8 cellular contexts compared by ENCODE assay signal in genomic region chr7:151518781-151519044, GRCh38. TPM values are rescaled to one million over a fixed set of nuclear protein-coding genes. Genes with fewer than 3 reads are reported as not detected.
DNase-seq lines count a peak whose midpoint lies in the region; ATAC-seq and TF ChIP-seq lines count a peak whose summit lies in the region.

No MANE protein-coding gene starts in this region.

- peak overlapping the region; percentile 92 to 95 (median 94) for H3K4me3 Mint-ChIP-seq in CD4-positive, CD25-positive, alpha-beta regulatory T cell

- no peak for DNase-seq in CD4-positive, CD25-positive, alpha-beta regulatory T cell
- DNase-seq in NAMALWA (ENCODE audit: low spot score) (peak; percentile 68), amygdala (lab: John Stamatoyannopoulos, UW) (no peak), NCI-H774 (lab: John Stamatoyannopoulos, UW) (no peak), NCI-H510A (lab: John Stamatoyannopoulos, UW) (no peak)
- DNase-seq in effector memory CD4-positive, alpha-beta T cell = no peak

- no peaks in the 10 kb centered on the region for H3K36me3 ChIP-seq in CD4-positive, CD25-positive, alpha-beta regulatory T cell (ENCODE audit: control insufficient read depth, insufficient read depth, low read length)
- no peaks in the 10 kb centered on the region for H3K36me3 ChIP-seq in effector memory CD4-positive, alpha-beta T cell (ENCODE audit: control insufficient read depth, insufficient read depth, low read length)
- H3K36me3 ChIP-seq in neural cell (ENCODE audit: insufficient read depth, low read length) = no peaks in the 10 kb centered on the region

- H3K79me2 ChIP-seq in neural cell (replicated peaks; ENCODE audit: insufficient read depth, low read length) = peaks cover 52% of the 10 kb centered on the region

- no peak for ATAC-seq in CD4-positive, CD25-positive, alpha-beta regulatory T cell (ENCODE audit: low read depth in 2 of 2)
- ATAC-seq in HG02885 (IDR thresholded peaks at IDR 0.05; ENCODE audit: poor library complexity, unreplicated experiment) = no peak

- peaks cover 12% of the 10 kb centered on the region for H3K27me3 Mint-ChIP-seq in CD4-positive, CD25-positive, alpha-beta regulatory T cell

- H3K9me3 Mint-ChIP-seq in CD4-positive, CD25-positive, alpha-beta regulatory T cell = peaks cover 0 to 1% (median 0%) of the 10 kb centered on the region in 7 donors

- peak overlapping the region; percentile 85 for H3K9ac ChIP-seq in neural cell (ENCODE audit: low read length)

- H3K36me3 Mint-ChIP-seq in CD4-positive, CD25-positive, alpha-beta regulatory T cell = no peaks in the 10 kb centered on the region

- H3K9me3 ChIP-seq in CD4-positive, CD25-positive, alpha-beta regulatory T cell (ENCODE audit: control insufficient read depth in 2 of 2, low read length in 2 of 2) = no peaks in the 10 kb centered on the region
- H3K9me3 ChIP-seq in effector memory CD4-positive, alpha-beta T cell (ENCODE audit: control insufficient read depth, low read length) = no peaks in the 10 kb centered on the region
- H3K9me3 ChIP-seq in neural cell (ENCODE audit: low read length) = no peaks in the 10 kb centered on the region

- no peak overlapping the region for H2AFZ ChIP-seq in neural cell (ENCODE audit: low read depth, low read length)

- peaks cover 43% of the 10 kb centered on the region for H3K4me1 ChIP-seq in CD4-positive, CD25-positive, alpha-beta regulatory T cell (ENCODE audit: control insufficient read depth, insufficient read depth, low read length, poor library complexity, severe bottlenecking)
- H3K4me1 ChIP-seq in effector memory CD4-positive, alpha-beta T cell (ENCODE audit: control insufficient read depth, insufficient read depth, low read length, poor library complexity, severe bottlenecking) = peaks cover 22% of the 10 kb centered on the region

- peaks cover 6% of the 10 kb centered on the region for H3F3A ChIP-seq in neural cell (ENCODE audit: insufficient read depth, low read length, poor library complexity, severe bottlenecking)

- peaks cover 23 to 51% (median 42%) of the 10 kb centered on the region in 4 donors for H3K4me1 Mint-ChIP-seq in CD4-positive, CD25-positive, alpha-beta regulatory T cell

- no peaks in the 10 kb centered on the region for H4K20me1 ChIP-seq in neural cell (ENCODE audit: insufficient read depth)

- peak overlapping the region; percentile 92 to 95 (median 93) for H3K27ac Mint-ChIP-seq in CD4-positive, CD25-positive, alpha-beta regulatory T cell

- no peaks in the 10 kb centered on the region for H3K27me3 ChIP-seq in CD4-positive, CD25-positive, alpha-beta regulatory T cell (ENCODE audit: control insufficient read depth, insufficient read depth, low read length)
- H3K27me3 ChIP-seq in effector memory CD4-positive, alpha-beta T cell (replicated peaks; ENCODE audit: control insufficient read depth, insufficient read depth, low read length, poor library complexity, severe bottlenecking) = no peaks in the 10 kb centered on the region
- H3K27me3 ChIP-seq in neural cell (ENCODE audit: insufficient read depth, low read depth, low read length) = no peaks in the 10 kb centered on the region

- peak overlapping the region; percentile 90 for H3K27ac ChIP-seq in CD4-positive, CD25-positive, alpha-beta regulatory T cell (ENCODE audit: insufficient read depth, low read length, poor library complexity, severe bottlenecking)
- peak overlapping the region; percentile 86 for H3K27ac ChIP-seq in effector memory CD4-positive, alpha-beta T cell (ENCODE audit: insufficient read depth, low read length, poor library complexity, severe bottlenecking)
- peak overlapping the region; percentile 87 for H3K27ac ChIP-seq in neural cell (ENCODE audit: low read length)

- H3K9me2 ChIP-seq in neural cell (ENCODE audit: insufficient read depth, low read length) = no peaks in the 10 kb centered on the region

- no peak for TF ChIP-seq RAD21 in neural cell (conservative IDR thresholded peaks at IDR 0.05)

- no peak for TF ChIP-seq CTCF in neural cell (IDR thresholded peaks at IDR 0.05; ENCODE audit: poor library complexity, severe bottlenecking)

- TF ChIP-seq EP300 in neural cell (conservative IDR thresholded peaks at IDR 0.05; ENCODE audit: poor library complexity, severe bottlenecking) = no peak

- H3K4me2 ChIP-seq in neural cell (ENCODE audit: low read length) = peak overlapping the region; percentile 77

- peak overlapping the region; percentile 95 for H3K4me3 ChIP-seq in CD4-positive, CD25-positive, alpha-beta regulatory T cell (ENCODE audit: low read depth, low read length)
- H3K4me3 ChIP-seq in effector memory CD4-positive, alpha-beta T cell (ENCODE audit: insufficient read depth, low read depth, low read length, poor library complexity, severe bottlenecking) = peak overlapping the region; percentile 85
- peak overlapping the region; percentile 82 for H3K4me3 ChIP-seq in neural cell (ENCODE audit: low read length)

TF ChIP-seq in neural cell, 6 proteins besides CTCF, POLR2A, EP300 and RAD21:
- TF ChIP-seq EZH2 (IDR thresholded peaks at IDR 0.05; ENCODE audit: borderline replicate concordance, insufficient read depth, low read length, poor library complexity, severe bottlenecking) (no peak), TAF1 (IDR thresholded peaks at IDR 0.05; ENCODE audit: low read depth) (no peak), MXI1 (conservative IDR thresholded peaks at IDR 0.05; ENCODE audit: poor library complexity, severe bottlenecking) (no peak), REST (IDR thresholded peaks at IDR 0.05; ENCODE audit: borderline replicate concordance) (no peak), SMC3 (conservative IDR thresholded peaks at IDR 0.05; ENCODE audit: poor library complexity) (no peak), POLR2AphosphoS5 (IDR thresholded peaks at IDR 0.05) (no peak)

RNA-seq across cellular contexts. Expression of gene RHEB, which starts 1.0 kb away (rescaled TPM):
- 51.3 TPM for total RNA-seq in CD4-positive, CD25-positive, alpha-beta regulatory T cell
- 10 to 100 TPM; 64.8 to 72.6 (median 67.4) TPM for polyA plus RNA-seq in CD4-positive, CD25-positive, alpha-beta regulatory T cell
- 229 and 289 TPM in 2 replicates for polyA plus RNA-seq in neural cell
- 80.8 and 98.5 TPM in 2 replicates for polyA minus RNA-seq in neural cell
